Comparison of ENCODE assay signal across 27 cellular contexts in the genomic region with DNA sequence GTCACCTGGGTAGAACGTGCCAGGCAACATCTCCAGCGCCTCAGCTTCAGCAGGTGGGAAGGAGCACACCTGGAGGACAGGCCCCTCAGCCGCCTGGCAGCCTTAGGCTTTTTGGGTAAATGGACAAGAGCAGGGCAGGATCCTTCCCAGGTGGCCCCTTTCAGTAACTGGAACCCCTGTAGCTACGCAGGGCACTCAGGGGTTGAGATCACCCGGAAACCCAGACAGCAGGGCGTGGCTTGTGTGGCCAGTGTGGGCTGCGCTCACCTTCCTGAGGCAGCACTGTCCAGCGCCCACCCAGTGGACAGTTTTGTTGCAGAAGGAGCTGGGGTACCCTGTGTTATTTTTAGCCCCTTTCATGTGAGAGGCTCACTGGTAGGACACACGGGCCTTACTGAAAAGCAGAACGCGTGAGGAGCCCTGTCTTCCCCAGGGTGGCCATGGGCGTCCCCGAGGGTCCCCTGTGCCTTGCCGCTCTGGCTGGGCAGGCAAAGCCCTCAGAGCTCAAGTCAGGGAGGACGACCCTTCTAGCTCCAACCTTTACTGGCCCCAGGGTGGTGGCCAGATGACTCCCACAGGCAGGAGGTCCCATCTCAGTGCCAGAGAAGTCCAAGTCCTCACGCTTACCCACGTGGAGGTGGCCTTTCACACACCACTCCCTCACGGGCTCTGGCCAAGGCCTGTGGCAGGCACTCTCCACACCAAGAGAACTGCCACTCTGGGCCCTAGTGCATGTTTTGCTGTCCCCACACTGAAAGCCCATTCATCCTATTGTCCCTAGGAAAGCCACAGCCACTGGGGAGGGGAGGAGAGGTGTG.
"Had no signal": no experiment of that assay in that cellular context is flagged by ENCODE, and none has a peak within 500 bp of the region (broad histone marks: within the 10 kb centered on the region; RNA-seq: fewer than 3 reads in every experiment).

No MANE protein-coding gene starts in this region.

- H3K4me1 ChIP-seq: colonic mucosa, lower lobe of right lung, parathyroid adenoma, uterus had no signal

- DNase-seq: colonic mucosa; effector CD8-positive, alpha-beta T cell; endodermal cell; foreskin fibroblast; gastrocnemius medialis; left colon; left ventricle myocardium inferior; lower lobe of right lung; natural killer cell; psoas muscle; right cardiac atrium; stimulated activated CD4-positive, alpha-beta T cell treated with anti-CD3 and anti-CD28 coated beads, Interleukin-15, amount 100 ng/mL, for 24 hours; stimulated activated CD4-positive, alpha-beta T cell treated with anti-CD3 and anti-CD28 coated beads, Interleukin-2, amount 100 ng/mL, for 48 hours; stimulated activated naive B cell treated with anti-CD40 and anti-IgM and Interleukin-4, amounts not matched to agents 10 μg/mL and 1 μg/mL and 100 μg/mL, for 72 hours; upper lobe of left lung; uterus had no signal

- H3K4me3 ChIP-seq: colonic mucosa, gastrocnemius medialis, heart left ventricle, hepatocyte, left ventricle myocardium inferior, lower lobe of right lung, psoas muscle, skin epidermis, thoracic aorta, tibial nerve, upper lobe of left lung, uterus had no signal

- ATAC-seq: esophagus mucosa; gastrocnemius medialis; heart left ventricle; left colon; lower lobe of right lung; natural killer cell; psoas muscle; right cardiac atrium; stimulated activated naive B cell treated with anti-CD40 and anti-IgM and Interleukin-4, amounts not matched to agents 10 μg/mL and 1 μg/mL and 100 μg/mL, for 72 hours had no signal

- H3K27ac ChIP-seq: colonic mucosa, epithelial cell of prostate, gastrocnemius medialis, heart left ventricle, hepatocyte, left ventricle myocardium inferior, lower lobe of right lung, neutrophil, parathyroid adenoma, psoas muscle, skin epidermis, thoracic aorta, tibial nerve, upper lobe of left lung, uterus had no signal

- H3K9me3 Mint-ChIP-seq: dendritic cell treated with granulocyte-macrophage colony-stimulating factor and Interleukin-4, amounts not matched to agents 40 ng/mL and 50 ng/mL, for 4 days; endodermal cell; natural killer cell; stimulated activated naive B cell treated with anti-CD40 and anti-IgM and Interleukin-4, amounts not matched to agents 10 μg/mL and 1 μg/mL and 100 μg/mL, for 72 hours; stimulated activated naive CD8-positive, alpha-beta T cell treated with anti-CD3 and anti-CD28 coated beads, Interleukin-15, Interleukin-2, amounts not matched to agents 100 ng/mL and 50 ng/mL, for 24 hours had no signal

- H3K9me3 ChIP-seq: colonic mucosa, gastrocnemius medialis, heart left ventricle, left ventricle myocardium inferior, lower lobe of right lung, neutrophil, psoas muscle, thoracic aorta, tibial nerve, upper lobe of left lung, uterus had no signal

- H3K4me1 Mint-ChIP-seq: endodermal cell, natural killer cell had no signal

- H3K27me3 ChIP-seq: colonic mucosa, gastrocnemius medialis, heart left ventricle, hepatocyte, tibial nerve, upper lobe of left lung, uterus had no signal

- H3K27ac Mint-ChIP-seq: dendritic cell treated with granulocyte-macrophage colony-stimulating factor and Interleukin-4, amounts not matched to agents 40 ng/mL and 50 ng/mL, for 4 days; endodermal cell; natural killer cell; stimulated activated naive B cell treated with anti-CD40 and anti-IgM and Interleukin-4, amounts not matched to agents 10 μg/mL and 1 μg/mL and 100 μg/mL, for 72 hours; stimulated activated naive CD8-positive, alpha-beta T cell treated with anti-CD3 and anti-CD28 coated beads, Interleukin-15, Interleukin-2, amounts not matched to agents 100 ng/mL and 50 ng/mL, for 24 hours had no signal

- H3K4me3 Mint-ChIP-seq: dendritic cell treated with granulocyte-macrophage colony-stimulating factor and Interleukin-4, amounts not matched to agents 40 ng/mL and 50 ng/mL, for 4 days; endodermal cell; natural killer cell; stimulated activated naive B cell treated with anti-CD40 and anti-IgM and Interleukin-4, amounts not matched to agents 10 μg/mL and 1 μg/mL and 100 μg/mL, for 72 hours; stimulated activated naive CD8-positive, alpha-beta T cell treated with anti-CD3 and anti-CD28 coated beads, Interleukin-15, Interleukin-2, amounts not matched to agents 100 ng/mL and 50 ng/mL, for 24 hours had no signal

- H3K36me3 ChIP-seq: colonic mucosa, gastrocnemius medialis, heart left ventricle, left ventricle myocardium inferior, lower lobe of right lung, neutrophil, thoracic aorta, tibial nerve, upper lobe of left lung, uterus had no signal

- H3K36me3 Mint-ChIP-seq: natural killer cell; stimulated activated naive B cell treated with anti-CD40 and anti-IgM and Interleukin-4, amounts not matched to agents 10 μg/mL and 1 μg/mL and 100 μg/mL, for 72 hours had no signal
